ENCODE assay signal across 29 cellular contexts in genomic region chr5:81290146-81290545, GRCh38. TPM values are rescaled to one million over a fixed set of nuclear protein-coding genes. Genes with fewer than 3 reads are reported as not detected.
"Had no signal": no experiment of that assay in that cellular context is flagged by ENCODE, and none has a peak within 500 bp of the region (broad histone marks: within the 10 kb centered on the region; RNA-seq: fewer than 3 reads in every experiment).

No MANE protein-coding gene starts in this region.

- H3K4me1 ChIP-seq: adrenal gland, body of pancreas had no signal

- ATAC-seq: activated CD8-positive, alpha-beta memory T cell treated with anti-CD3 and anti-CD28 coated beads, Interleukin-2, amount 10 ng/mL, durations not matched to agents 7 days and 5 days; body of pancreas; T-cell had no signal

- H3K27ac ChIP-seq: adrenal gland, body of pancreas had no signal

- H3K9me3 Mint-ChIP-seq: central memory CD8-positive, alpha-beta T cell had no signal

- DNase-seq: activated B cell treated with CpG ODN at 0.5 μM for 24 hours; activated CD4-positive, alpha-beta T cell treated with anti-CD3 and anti-CD28 coated beads for 1 hour; activated CD4-positive, alpha-beta T cell treated with anti-CD3 and anti-CD28 coated beads, Interleukin-2, amount 10 ng/mL, durations not matched to agents 24 days and 14 days; activated CD4-positive, alpha-beta T cell treated with anti-CD3 and anti-CD28 coated beads, Interleukin-2, amount 50 U/mL, for 48 hours; activated CD8-positive, alpha-beta memory T cell treated with anti-CD3 and anti-CD28 coated beads, Interleukin-2, amount 10 ng/mL, durations not matched to agents 7 days and 5 days; activated effector memory CD4-positive, alpha-beta T cell treated with Interleukin-2 at 50 U/mL for 16 hours; activated naive CD4-positive, alpha-beta T cell; activated T-cell treated with anti-CD3 and anti-CD28 coated beads, Interleukin-2, amount 50 U/mL, for 24 hours; adrenal gland; aorta; body of pancreas; Karpas-422; NCI-H1105 treated with DMSO at 0.1 percent for 48 hours; NCI-H146; NCI-H1930; NCI-H2171; NCI-H226; NCI-H526 treated with DMSO at 0.1 percent for 48 hours; NCI-H82; SIG-M5; T-cell; T-helper 2 cell; T1000 had no signal

- H3K27ac Mint-ChIP-seq: activated B cell treated with CpG ODN at 0.5 μM for 24 hours; activated CD4-positive, alpha-beta T cell treated with anti-CD3 and anti-CD28 coated beads, Interleukin-2, amount 10 ng/mL, durations not matched to agents 24 days and 14 days; activated CD8-positive, alpha-beta memory T cell treated with anti-CD3 and anti-CD28 coated beads, Interleukin-2, amount 10 ng/mL, durations not matched to agents 7 days and 5 days; activated naive CD4-positive, alpha-beta T cell treated with anti-CD3 and anti-CD28 coated beads, Interleukin-2, amount 50 U/mL, for 24 hours; activated T-cell treated with anti-CD3 and anti-CD28 coated beads, Interleukin-2, amount 50 U/mL, for 24 hours; activated T-helper 1 cell treated with anti-CD3 and anti-CD28 coated beads, Interleukin-12 subunit alpha, Interleukin-12 subunit beta, Interleukin-2, Interleukin-4 antibody, amounts not matched to agents 30 ng/mL and 10 ng/mL and 1 ng/mL, durations not matched to agents 14 hours and 24 hours and 36 hours; T-cell had no signal

- H3K27me3 ChIP-seq: adrenal gland, body of pancreas had no signal

- H3K4me3 Mint-ChIP-seq: activated B cell treated with CpG ODN at 0.5 μM for 24 hours; activated CD4-positive, alpha-beta T cell treated with anti-CD3 and anti-CD28 coated beads, Interleukin-2, amount 10 ng/mL, durations not matched to agents 24 days and 14 days; activated CD8-positive, alpha-beta memory T cell treated with anti-CD3 and anti-CD28 coated beads, Interleukin-2, amount 10 ng/mL, durations not matched to agents 7 days and 5 days; activated naive CD4-positive, alpha-beta T cell treated with anti-CD3 and anti-CD28 coated beads, Interleukin-2, amount 50 U/mL, for 24 hours; activated T-cell treated with anti-CD3 and anti-CD28 coated beads, Interleukin-2, amount 50 U/mL, for 24 hours; activated T-helper 1 cell treated with anti-CD3 and anti-CD28 coated beads, Interleukin-12 subunit alpha, Interleukin-12 subunit beta, Interleukin-2, Interleukin-4 antibody, amounts not matched to agents 30 ng/mL and 10 ng/mL and 1 ng/mL, durations not matched to agents 14 hours and 24 hours and 36 hours; central memory CD8-positive, alpha-beta T cell had no signal

- H3K4me3 ChIP-seq: adrenal gland, body of pancreas had no signal

- H3K36me3 ChIP-seq: adrenal gland had no signal

- H3K27me3 Mint-ChIP-seq: activated B cell treated with CpG ODN at 0.5 μM for 24 hours; activated CD4-positive, alpha-beta T cell treated with anti-CD3 and anti-CD28 coated beads, Interleukin-2, amount 10 ng/mL, durations not matched to agents 24 days and 14 days; activated CD8-positive, alpha-beta memory T cell treated with anti-CD3 and anti-CD28 coated beads, Interleukin-2, amount 10 ng/mL, durations not matched to agents 7 days and 5 days; activated naive CD4-positive, alpha-beta T cell treated with anti-CD3 and anti-CD28 coated beads, Interleukin-2, amount 50 U/mL, for 24 hours; activated T-cell treated with anti-CD3 and anti-CD28 coated beads, Interleukin-2, amount 50 U/mL, for 24 hours; central memory CD8-positive, alpha-beta T cell; T-cell had no signal

RNA-seq across cellular contexts. Expression of gene CKMT2, which starts 57.0 kb away (rescaled TPM):
- total RNA-seq: activated B cell treated with CpG ODN at 0.5 μM for 24 hours; activated CD4-positive, alpha-beta T cell treated with anti-CD3 and anti-CD28 coated beads, Interleukin-2, amount 10 ng/mL, durations not matched to agents 24 days and 14 days; activated CD8-positive, alpha-beta memory T cell treated with anti-CD3 and anti-CD28 coated beads, Interleukin-2, amount 10 ng/mL, durations not matched to agents 7 days and 5 days; activated T-helper 1 cell treated with anti-CD3 and anti-CD28 coated beads, Interleukin-12 subunit alpha, Interleukin-12 subunit beta, Interleukin-2, Interleukin-4 antibody, amounts not matched to agents 30 ng/mL and 10 ng/mL and 1 ng/mL, durations not matched to agents 14 hours and 24 hours and 36 hours; NCI-H460; OCI-LY7; RPMI7951 had no signal
